Comparison of ENCODE assay signal across 1 cellular context in the genomic region with DNA sequence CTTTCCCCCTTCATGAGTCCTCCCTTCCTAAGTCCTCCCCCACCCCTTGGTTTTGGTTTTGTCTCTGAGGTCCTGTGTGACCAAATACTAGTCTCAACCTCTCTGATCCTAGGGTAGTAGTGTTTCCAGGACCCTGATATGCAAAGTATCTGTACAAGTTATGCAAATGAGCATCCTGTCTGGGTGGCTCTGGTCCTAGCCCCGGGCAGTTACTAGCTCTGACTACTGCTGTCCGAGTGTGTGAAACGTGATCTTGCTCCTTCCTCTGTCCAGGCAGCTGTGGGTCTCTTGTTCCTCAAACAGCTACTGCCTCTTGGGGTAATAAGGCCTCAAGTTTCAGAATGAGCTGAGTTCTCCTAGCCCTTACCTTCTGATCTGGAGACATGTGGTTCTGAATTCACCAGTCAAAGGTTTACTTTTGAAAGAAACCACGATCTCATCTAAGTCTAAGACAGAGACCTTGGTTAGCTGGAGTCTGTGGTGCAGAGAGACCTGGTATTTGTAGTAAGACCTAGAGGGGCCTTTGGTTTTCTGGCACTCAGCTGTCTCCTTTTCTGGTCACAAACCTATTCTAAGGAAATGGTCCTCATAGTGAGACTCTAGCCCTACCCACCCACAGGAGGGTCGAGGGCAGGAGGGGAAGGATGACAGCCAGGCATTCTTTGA.
TF ChIP-seq lines count a peak whose summit lies in the region.

No MANE protein-coding gene starts in this region.

TF ChIP-seq in IMR-90, 13 proteins besides CTCF, POLR2A, EP300 and RAD21:
- TF ChIP-seq CHD1 (IDR thresholded peaks at IDR 0.05; ENCODE audit: low read depth, low read length) (no peak), USF2 (IDR thresholded peaks at IDR 0.05; ENCODE audit: low read depth, low read length) (no peak), MXI1 (IDR thresholded peaks at IDR 0.05; ENCODE audit: borderline replicate concordance, low read depth, low read length) (no peak), FOS (IDR thresholded peaks at IDR 0.05; ENCODE audit: low read depth, low read length) (no peak), SMC3 (IDR thresholded peaks at IDR 0.05; ENCODE audit: low read depth, low read length) (no peak), RCOR1 (IDR thresholded peaks at IDR 0.05; ENCODE audit: insufficient replicate concordance, low read length) (no peak), BHLHE40 (IDR thresholded peaks at IDR 0.05; ENCODE audit: low read depth, low read length) (no peak), MAFK (IDR thresholded peaks at IDR 0.05; ENCODE audit: low read depth, low read length) (no peak)
- TF ChIP-seq, protein P1, sequence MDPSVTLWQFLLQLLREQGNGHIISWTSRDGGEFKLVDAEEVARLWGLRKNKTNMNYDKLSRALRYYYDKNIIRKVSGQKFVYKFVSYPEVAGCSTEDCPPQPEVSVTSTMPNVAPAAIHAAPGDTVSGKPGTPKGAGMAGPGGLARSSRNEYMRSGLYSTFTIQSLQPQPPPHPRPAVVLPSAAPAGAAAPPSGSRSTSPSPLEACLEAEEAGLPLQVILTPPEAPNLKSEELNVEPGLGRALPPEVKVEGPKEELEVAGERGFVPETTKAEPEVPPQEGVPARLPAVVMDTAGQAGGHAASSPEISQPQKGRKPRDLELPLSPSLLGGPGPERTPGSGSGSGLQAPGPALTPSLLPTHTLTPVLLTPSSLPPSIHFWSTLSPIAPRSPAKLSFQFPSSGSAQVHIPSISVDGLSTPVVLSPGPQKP (IDR thresholded peaks at IDR 0.05; ENCODE audit: borderline replicate concordance, low read depth, low read length) = no peak
